3 cellular contexts compared by ENCODE assay signal in genomic region chr15:21749173-21749572, GRCh38.
DNase-seq lines count a peak whose midpoint lies in the region; ATAC-seq and TF ChIP-seq lines count a peak whose summit lies in the region.
"Not testable (repeated sequence)": the region's sequence is repeated elsewhere in the genome, so short reads cannot be mapped to it uniquely, and the experiment has no call there.

No MANE protein-coding gene starts in this region.

- intact Hi-C loops in left lung (cut with DNase I); lower lobe of right lung (cut with DNase I); upper lobe of right lung (cut with DNase I): not testable (repeated sequence)

- not testable (repeated sequence) for DNase-seq in left lung, lower lobe of right lung, upper lobe of right lung

- not testable (repeated sequence) for TF ChIP-seq CTCF in left lung (IDR thresholded peaks at IDR 0.05); lower lobe of right lung (IDR thresholded peaks at IDR 0.05); upper lobe of right lung (IDR thresholded peaks at IDR 0.05)

- not testable (repeated sequence) for H3K27me3 ChIP-seq in left lung; lower lobe of right lung (ENCODE audit: low read depth); upper lobe of right lung

- H3K27ac ChIP-seq in left lung, lower lobe of right lung, upper lobe of right lung: not testable (repeated sequence)

- not testable (repeated sequence) for H3K9me3 ChIP-seq in left lung, lower lobe of right lung, upper lobe of right lung

- H3K36me3 ChIP-seq in left lung, lower lobe of right lung, upper lobe of right lung: not testable (repeated sequence)

- not testable (repeated sequence) for H3K4me3 ChIP-seq in left lung, lower lobe of right lung, upper lobe of right lung

- peak; percentile 37 for ATAC-seq in left lung
- ATAC-seq in lower lobe of right lung: peak; percentile 40 to 69
- ATAC-seq in upper lobe of right lung: peak; percentile 77

- not testable (repeated sequence) for H3K4me1 ChIP-seq in left lung, lower lobe of right lung, upper lobe of right lung
